1 cellular context compared by ENCODE assay signal in genomic region chr2:190382851-190383250, GRCh38.
TF ChIP-seq lines count a peak whose summit lies in the region.

No MANE protein-coding gene starts in this region.

TF ChIP-seq in K562, 482 proteins besides CTCF, POLR2A, EP300 and RAD21 (continued from another document):
- TF ChIP-seq ETS1 (conservative IDR thresholded peaks at IDR 0.05; ENCODE audit: control insufficient read depth, low read depth, low read length) (no peak), NCOA4 (IDR thresholded peaks at IDR 0.05; ENCODE audit: partially characterized antibody) (no peak), CTBP1 (IDR thresholded peaks at IDR 0.05; ENCODE audit: borderline replicate concordance) (0 out of 2 replicates have a peak, but pooled peaks have one; percentile 36), MAFG (tag; conservative IDR thresholded peaks at IDR 0.05) (0 out of 2 replicates have a peak, but pooled peaks have one; percentile 6), NFYB (IDR thresholded peaks at IDR 0.05; ENCODE audit: extremely low read depth, insufficient read length) (no peak), NFE2 (IDR thresholded peaks at IDR 0.05; ENCODE audit: low read depth) (peak; percentile 35; the same call in 1 of the 2 replicates), SMC3 (conservative IDR thresholded peaks at IDR 0.05; ENCODE audit: insufficient read depth, low read depth, low read length) (peak; percentile 52), NBN (IDR thresholded peaks at IDR 0.05; ENCODE audit: low read depth) (peak; percentile 27; the same call in 1 of the 2 replicates), YY1 (IDR thresholded peaks at IDR 0.05; ENCODE audit: borderline replicate concordance in 1 of 3, control insufficient read depth in 1 of 3, extremely low read depth in 1 of 3, insufficient read depth in 3 of 3, insufficient read length in 1 of 3, insufficient replicate concordance in 2 of 3, low read depth in 1 of 3, low read length in 2 of 3) (no peak), ZNF263 (CRISPR knock-in tag; IDR thresholded peaks at IDR 0.05; ENCODE audit: borderline replicate concordance) (no peak), ZNF316 (IDR thresholded peaks at IDR 0.05) (peak; percentile 42), PCBP2 (IDR thresholded peaks at IDR 0.05; ENCODE audit: low read depth, low read length, poor library complexity, severe bottlenecking) (no peak), CC2D1A (IDR thresholded peaks at IDR 0.05) (peak; percentile 48; the same call in 1 of the 2 replicates), ID3 (CRISPR knock-in tag; IDR thresholded peaks at IDR 0.05) (no peak), ID3 (tag; IDR thresholded peaks at IDR 0.05) (no peak), HOMEZ (CRISPR knock-in tag; IDR thresholded peaks at IDR 0.05) (no peak), ZC3H11A (IDR thresholded peaks at IDR 0.05; ENCODE audit: low read depth, low read length) (no peak)
